ENCODE assay signal across 24 cellular contexts in genomic region chr5:42571626-42571960, GRCh38.
"Had no signal": no experiment of that assay in that cellular context is flagged by ENCODE, and none has a peak within 500 bp of the region (broad histone marks: within the 10 kb centered on the region; RNA-seq: fewer than 3 reads in every experiment).

No MANE protein-coding gene starts in this region.

- H3K9me3 ChIP-seq: esophagus squamous epithelium, mucosa of descending colon, neutrophil, pancreas, sigmoid colon, stomach, thoracic aorta, tibial nerve, upper lobe of left lung had no signal

- H3K4me3 ChIP-seq: esophagus squamous epithelium, lung, mucosa of descending colon, pancreas, sigmoid colon, skin epidermis, stomach, thoracic aorta, tibial nerve, upper lobe of left lung had no signal

- H3K4me1 ChIP-seq: upper lobe of left lung had no signal

- H3K36me3 ChIP-seq: esophagus squamous epithelium, neutrophil, pancreas, sigmoid colon, stomach, thoracic aorta, tibial nerve, upper lobe of left lung had no signal

- ATAC-seq: effector memory CD8-positive, alpha-beta T cell; mucosa of descending colon; natural killer cell treated with Interleukin-12 subunit alpha and Interleukin-12 subunit beta and Interleukin-15 and Interleukin-18, amount 100 ng/mL, for 72 hours; pancreas had no signal

- H3K27me3 ChIP-seq: esophagus squamous epithelium, neutrophil, pancreas, sigmoid colon, stomach, tibial nerve, upper lobe of left lung had no signal

- H3K27ac ChIP-seq: esophagus squamous epithelium, neutrophil, pancreas, sigmoid colon, skin epidermis, stomach, thoracic aorta, tibial nerve, upper lobe of left lung had no signal

- DNase-seq: cerebellar nuclear complex; cortex of kidney; effector memory CD8-positive, alpha-beta T cell; erythroblast; esophagus squamous epithelium; foreskin melanocyte; immature natural killer cell; mucosa of descending colon; naive B cell; pancreas; sigmoid colon; stimulated activated CD4-positive, alpha-beta T cell treated with anti-CD3 and anti-CD28 coated beads, Interleukin-1b, Interleukin-23, amount 100 ng/mL, for 48 hours; stimulated activated CD4-positive, alpha-beta T cell treated with anti-CD3 and anti-CD28 coated beads, Interleukin-4, amount 100 ng/mL, for 1 hour; stimulated activated CD8-positive, alpha-beta memory T cell treated with anti-CD3 and anti-CD28 coated beads, Interleukin-4, amount 100 ng/mL, for 48 hours; stimulated activated naive CD4-positive, alpha-beta T cell treated with Interleukin-2 at 50 U/mL for 16 hours; stomach; substantia nigra; upper lobe of left lung had no signal
